Comparison of ENCODE assay signal across 1 cellular context in the genomic region with DNA sequence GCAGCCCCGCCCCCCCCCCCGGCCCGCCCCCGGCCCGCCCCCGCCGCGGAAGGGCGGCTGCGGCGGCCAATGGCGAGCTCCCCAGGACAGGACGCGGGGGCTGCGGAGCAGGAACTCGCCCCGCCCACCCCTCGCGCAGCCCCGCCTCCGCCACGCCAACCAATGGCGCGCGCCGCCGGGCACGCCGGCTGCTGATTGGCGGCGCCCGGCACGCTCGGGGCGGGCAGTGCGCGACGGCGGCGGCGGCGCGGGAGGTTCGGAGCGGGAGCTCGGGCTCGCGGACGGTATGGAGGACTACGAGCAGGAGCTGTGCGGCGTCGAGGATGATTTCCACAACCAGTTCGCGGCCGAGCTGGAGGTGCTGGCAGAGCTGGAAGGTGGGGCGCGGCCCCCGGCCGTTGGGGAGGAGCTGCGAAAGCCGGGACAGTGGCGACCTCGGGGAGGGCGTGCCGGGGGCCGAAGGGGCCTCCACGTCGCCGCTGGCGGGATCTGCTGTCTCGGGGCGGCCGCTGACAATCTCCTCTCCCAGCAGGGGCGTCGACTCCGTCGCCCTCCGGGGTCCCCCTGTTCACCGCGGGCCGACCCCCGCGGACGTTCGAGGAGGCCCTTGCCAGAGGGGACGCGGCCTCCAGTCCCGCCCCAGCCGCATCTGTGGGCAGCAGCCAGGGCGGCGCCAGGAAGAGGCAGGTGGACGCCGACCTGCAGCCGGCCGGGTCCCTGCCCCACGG.
TF ChIP-seq lines count a peak whose summit lies in the region.

A gene (plus strand): TSS at position 222 of the 728 bp plus-strand sequence. CDS start 65 bp downstream, at position 287.

TF ChIP-seq in HCT116, 20 proteins besides CTCF, POLR2A, EP300 and RAD21 (continued from another document):
- TF ChIP-seq, protein P1, sequence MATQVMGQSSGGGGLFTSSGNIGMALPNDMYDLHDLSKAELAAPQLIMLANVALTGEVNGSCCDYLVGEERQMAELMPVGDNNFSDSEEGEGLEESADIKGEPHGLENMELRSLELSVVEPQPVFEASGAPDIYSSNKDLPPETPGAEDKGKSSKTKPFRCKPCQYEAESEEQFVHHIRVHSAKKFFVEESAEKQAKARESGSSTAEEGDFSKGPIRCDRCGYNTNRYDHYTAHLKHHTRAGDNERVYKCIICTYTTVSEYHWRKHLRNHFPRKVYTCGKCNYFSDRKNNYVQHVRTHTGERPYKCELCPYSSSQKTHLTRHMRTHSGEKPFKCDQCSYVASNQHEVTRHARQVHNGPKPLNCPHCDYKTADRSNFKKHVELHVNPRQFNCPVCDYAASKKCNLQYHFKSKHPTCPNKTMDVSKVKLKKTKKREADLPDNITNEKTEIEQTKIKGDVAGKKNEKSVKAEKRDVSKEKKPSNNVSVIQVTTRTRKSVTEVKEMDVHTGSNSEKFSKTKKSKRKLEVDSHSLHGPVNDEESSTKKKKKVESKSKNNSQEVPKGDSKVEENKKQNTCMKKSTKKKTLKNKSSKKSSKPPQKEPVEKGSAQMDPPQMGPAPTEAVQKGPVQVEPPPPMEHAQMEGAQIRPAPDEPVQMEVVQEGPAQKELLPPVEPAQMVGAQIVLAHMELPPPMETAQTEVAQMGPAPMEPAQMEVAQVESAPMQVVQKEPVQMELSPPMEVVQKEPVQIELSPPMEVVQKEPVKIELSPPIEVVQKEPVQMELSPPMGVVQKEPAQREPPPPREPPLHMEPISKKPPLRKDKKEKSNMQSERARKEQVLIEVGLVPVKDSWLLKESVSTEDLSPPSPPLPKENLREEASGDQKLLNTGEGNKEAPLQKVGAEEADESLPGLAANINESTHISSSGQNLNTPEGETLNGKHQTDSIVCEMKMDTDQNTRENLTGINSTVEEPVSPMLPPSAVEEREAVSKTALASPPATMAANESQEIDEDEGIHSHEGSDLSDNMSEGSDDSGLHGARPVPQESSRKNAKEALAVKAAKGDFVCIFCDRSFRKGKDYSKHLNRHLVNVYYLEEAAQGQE (IDR thresholded peaks at IDR 0.05; ENCODE audit: low read depth) = no peak
- TF ChIP-seq, protein P2, sequence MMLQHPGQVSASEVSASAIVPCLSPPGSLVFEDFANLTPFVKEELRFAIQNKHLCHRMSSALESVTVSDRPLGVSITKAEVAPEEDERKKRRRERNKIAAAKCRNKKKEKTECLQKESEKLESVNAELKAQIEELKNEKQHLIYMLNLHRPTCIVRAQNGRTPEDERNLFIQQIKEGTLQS (IDR thresholded peaks at IDR 0.05) = no peak
- TF ChIP-seq POLR2AphosphoS5 (IDR thresholded peaks at IDR 0.05; ENCODE audit: low read depth, low read length) (peak; percentile 61), EZH2 (IDR thresholded peaks at IDR 0.05) (no peak), TCF7L2 (IDR thresholded peaks at IDR 0.05; ENCODE audit: borderline replicate concordance, extremely low read depth, insufficient read depth, insufficient read length) (no peak), SP1 (IDR thresholded peaks at IDR 0.05; ENCODE audit: low read depth) (no peak; the same call in 1 of the 2 replicates), SRF (IDR thresholded peaks at IDR 0.05; ENCODE audit: low read depth) (no peak), ELF1 (IDR thresholded peaks at IDR 0.05; ENCODE audit: borderline replicate concordance, low read depth) (no peak), EZH2phosphoT487 (IDR thresholded peaks at IDR 0.05; ENCODE audit: borderline replicate concordance) (no peak), FOSL1 (IDR thresholded peaks at IDR 0.05; ENCODE audit: low read depth) (no peak), SIN3A (IDR thresholded peaks at IDR 0.05; ENCODE audit: low read depth) (peak; percentile 94), CEBPB (IDR thresholded peaks at IDR 0.05; ENCODE audit: low read depth) (no peak), CBX3 (IDR thresholded peaks at IDR 0.05; ENCODE audit: low read depth) (no peak), ZNF274 (IDR thresholded peaks at IDR 0.05; ENCODE audit: low read depth, low read length) (no peak), YY1 (IDR thresholded peaks at IDR 0.05; ENCODE audit: extremely low read depth, insufficient replicate concordance, low read depth, low read length) (no peak), EGR1 (IDR thresholded peaks at IDR 0.05; ENCODE audit: low read depth) (no peak; the same call in 1 of the 2 replicates), ZFX (IDR thresholded peaks at IDR 0.05) (peak; percentile 48; the same call in 1 of the 2 replicates)
- TF ChIP-seq, protein P3, sequence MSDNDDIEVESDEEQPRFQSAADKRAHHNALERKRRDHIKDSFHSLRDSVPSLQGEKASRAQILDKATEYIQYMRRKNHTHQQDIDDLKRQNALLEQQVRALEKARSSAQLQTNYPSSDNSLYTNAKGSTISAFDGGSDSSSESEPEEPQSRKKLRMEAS (IDR thresholded peaks at IDR 0.05) = peak; percentile 68
- TF ChIP-seq, protein P4, sequence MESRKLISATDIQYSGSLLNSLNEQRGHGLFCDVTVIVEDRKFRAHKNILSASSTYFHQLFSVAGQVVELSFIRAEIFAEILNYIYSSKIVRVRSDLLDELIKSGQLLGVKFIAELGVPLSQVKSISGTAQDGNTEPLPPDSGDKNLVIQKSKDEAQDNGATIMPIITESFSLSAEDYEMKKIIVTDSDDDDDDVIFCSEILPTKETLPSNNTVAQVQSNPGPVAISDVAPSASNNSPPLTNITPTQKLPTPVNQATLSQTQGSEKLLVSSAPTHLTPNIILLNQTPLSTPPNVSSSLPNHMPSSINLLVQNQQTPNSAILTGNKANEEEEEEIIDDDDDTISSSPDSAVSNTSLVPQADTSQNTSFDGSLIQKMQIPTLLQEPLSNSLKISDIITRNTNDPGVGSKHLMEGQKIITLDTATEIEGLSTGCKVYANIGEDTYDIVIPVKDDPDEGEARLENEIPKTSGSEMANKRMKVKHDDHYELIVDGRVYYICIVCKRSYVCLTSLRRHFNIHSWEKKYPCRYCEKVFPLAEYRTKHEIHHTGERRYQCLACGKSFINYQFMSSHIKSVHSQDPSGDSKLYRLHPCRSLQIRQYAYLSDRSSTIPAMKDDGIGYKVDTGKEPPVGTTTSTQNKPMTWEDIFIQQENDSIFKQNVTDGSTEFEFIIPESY (IDR thresholded peaks at IDR 0.05; ENCODE audit: extremely low read depth, insufficient replicate concordance, low read length) = no peak
